ENCODE assay signal across 1 cellular context in genomic region chr3:194136519-194137313, GRCh38.
TF ChIP-seq lines count a peak whose summit lies in the region.

No MANE protein-coding gene starts in this region.

TF ChIP-seq in HepG2, 621 proteins besides CTCF, POLR2A, EP300 and RAD21 (continues in another document):
- TF ChIP-seq ZFP91 (CRISPR knock-in tag; IDR thresholded peaks at IDR 0.05; ENCODE audit: borderline replicate concordance), result 0 out of 2 replicates have a peak, but pooled peaks have one; percentile 41
- peak; percentile 52; the same call in 1 of the 2 replicates for TF ChIP-seq ZNF687 (CRISPR knock-in tag; IDR thresholded peaks at IDR 0.05)
- peak; percentile 67; the same call in 1 of the 2 replicates for TF ChIP-seq ZNF605 (CRISPR knock-in tag; IDR thresholded peaks at IDR 0.05)
- TF ChIP-seq AGO2 (optimal IDR thresholded peaks at IDR 0.05; ENCODE audit: low read depth, low read length), result peak; percentile 58
- TF ChIP-seq ZFP36 (IDR thresholded peaks at IDR 0.05; ENCODE audit: borderline replicate concordance, low read depth, low read length, partially characterized antibody), result no peak
- peak; percentile 31; the same call in 1 of the 2 replicates for TF ChIP-seq ESRRA (CRISPR knock-in tag; IDR thresholded peaks at IDR 0.05; ENCODE audit: low read depth)
- no peak for TF ChIP-seq ZFX (CRISPR knock-in tag; IDR thresholded peaks at IDR 0.05; ENCODE audit: low read depth)
- TF ChIP-seq ZNF598 (CRISPR knock-in tag; IDR thresholded peaks at IDR 0.05; ENCODE audit: borderline replicate concordance), result 0 out of 2 replicates have a peak, but pooled peaks have one; percentile 34
- TF ChIP-seq PREB (CRISPR knock-in tag; IDR thresholded peaks at IDR 0.05), result no peak
- 0 out of 2 replicates have a peak, but pooled peaks have one; percentile 26 for TF ChIP-seq ZNF337 (CRISPR knock-in tag; IDR thresholded peaks at IDR 0.05; ENCODE audit: borderline replicate concordance, low read depth)
- peak; percentile 66; the same call in 1 of the 2 replicates for TF ChIP-seq MXD1 (CRISPR knock-in tag; IDR thresholded peaks at IDR 0.05)
- no peak for TF ChIP-seq ZSCAN31 (CRISPR knock-in tag; IDR thresholded peaks at IDR 0.05; ENCODE audit: low read depth)
- TF ChIP-seq IRF2 (CRISPR knock-in tag; IDR thresholded peaks at IDR 0.05), result peak; percentile 2; the same call in 1 of the 2 replicates
- TF ChIP-seq ATF4 (CRISPR knock-in tag; IDR thresholded peaks at IDR 0.05), result peak in 1 of 2 experiments; percentile 57; a peak in 2 of 4 replicates
- no peak for TF ChIP-seq ZGPAT (CRISPR knock-in tag; IDR thresholded peaks at IDR 0.05)
- peak; percentile 55; the same call in 1 of the 2 replicates for TF ChIP-seq REXO4 (CRISPR knock-in tag; IDR thresholded peaks at IDR 0.05; ENCODE audit: borderline replicate concordance)
- TF ChIP-seq ATF3 (CRISPR knock-in tag; IDR thresholded peaks at IDR 0.05), result no peak
- 0 out of 2 replicates have a peak, but pooled peaks have one; percentile 8 for TF ChIP-seq ZNF766 (CRISPR knock-in tag; IDR thresholded peaks at IDR 0.05; ENCODE audit: borderline replicate concordance)
- TF ChIP-seq ZNF468 (CRISPR knock-in tag; IDR thresholded peaks at IDR 0.05), result 0 out of 2 replicates have a peak, but pooled peaks have one; percentile 59
- TF ChIP-seq MAZ (IDR thresholded peaks at IDR 0.05; ENCODE audit: borderline replicate concordance, low read depth, low read length), result no peak
- 0 out of 2 replicates have a peak, but pooled peaks have one; percentile 17 for TF ChIP-seq MAZ (CRISPR knock-in tag; IDR thresholded peaks at IDR 0.05; ENCODE audit: low read depth)
- peak; percentile 41 for TF ChIP-seq ZNF407 (CRISPR knock-in tag; IDR thresholded peaks at IDR 0.05; ENCODE audit: not compliant biosample characterization)
- no peak for TF ChIP-seq CHD2 (IDR thresholded peaks at IDR 0.05; ENCODE audit: low read depth, low read length)
- no peak for TF ChIP-seq SMARCC2 (IDR thresholded peaks at IDR 0.05)
- TF ChIP-seq TOE1 (CRISPR knock-in tag; IDR thresholded peaks at IDR 0.05), result no peak
- 0 out of 2 replicates have a peak, but pooled peaks have one; percentile 44 for TF ChIP-seq ARNT2 (CRISPR knock-in tag; IDR thresholded peaks at IDR 0.05; ENCODE audit: low read depth)
- TF ChIP-seq ZNF619 (CRISPR knock-in tag; IDR thresholded peaks at IDR 0.05), result no peak
- TF ChIP-seq GMEB1 (CRISPR knock-in tag; IDR thresholded peaks at IDR 0.05; ENCODE audit: borderline replicate concordance), result peak; percentile 38; the same call in 1 of the 2 replicates
- peak; percentile 23; the same call in 1 of the 2 replicates for TF ChIP-seq KAT7 (CRISPR knock-in tag; IDR thresholded peaks at IDR 0.05; ENCODE audit: borderline replicate concordance)
- no peak for TF ChIP-seq ZNF776 (CRISPR knock-in tag; IDR thresholded peaks at IDR 0.05)
